In genomic region chr15:80999623-81000036, GRCh38 we compare ENCODE assay signal across 8 cellular contexts. TPM values are rescaled to one million over a fixed set of nuclear protein-coding genes. Genes with fewer than 3 reads are reported as not detected.
DNase-seq lines count a peak whose midpoint lies in the region; ATAC-seq and TF ChIP-seq lines count a peak whose summit lies in the region.

No MANE protein-coding gene starts in this region.

- peaks cover 3% of the 10 kb centered on the region for H3K36me3 Mint-ChIP-seq in IgD-negative memory B cell

- H3K4me1 Mint-ChIP-seq in IgD-negative memory B cell = peaks cover 21 to 34% (median 29%) of the 10 kb centered on the region in 3 donors

- ATAC-seq in GM19025 (IDR thresholded peaks at IDR 0.05; ENCODE audit: low read depth, unreplicated experiment) (peak; percentile 24), HG03045 (IDR thresholded peaks at IDR 0.05; ENCODE audit: unreplicated experiment) (no peak), GM18519 (IDR thresholded peaks at IDR 0.05; ENCODE audit: low FRiP score, unreplicated experiment) (no peak)

- H3K4me3 ChIP-seq in fibroblast of pulmonary artery (replicated peaks; ENCODE audit: low read depth, low read length) = peak overlapping the region; percentile 90

- DNase-seq in activated CD8-positive, alpha-beta memory T cell treated with anti-CD3 and anti-CD28 coated beads for 24 hours = peak; percentile 80
- DNase-seq in fibroblast of pulmonary artery (ENCODE audit: low read depth) (no peak), NCI-H524 treated with DMSO at 0.1 percent for 48 hours (lab: John Stamatoyannopoulos, UW) (no peak)
- DNase-seq in stimulated activated CD4-positive, alpha-beta T cell treated with anti-CD3 and anti-CD28 coated beads, Interleukin-12 subunit alpha, Interleukin-12 subunit beta, amount 100 ng/mL, for 4 hours = peak; percentile 57

- H3K9me3 Mint-ChIP-seq in IgD-negative memory B cell = peaks cover 0 to 2% (median 2%) of the 10 kb centered on the region in 3 donors

- H3K27ac Mint-ChIP-seq in IgD-negative memory B cell = peak overlapping the region; percentile 98 to 99 (median 98)

- H3K4me3 Mint-ChIP-seq in IgD-negative memory B cell = peak overlapping the region; percentile 95 to 96 (median 96)

- no peak for TF ChIP-seq CTCF in fibroblast of pulmonary artery (IDR thresholded peaks at IDR 0.05; ENCODE audit: low read length, missing control alignments)

- no peaks in the 10 kb centered on the region for H3K27me3 Mint-ChIP-seq in IgD-negative memory B cell

RNA-seq across cellular contexts. Expression of gene TLNRD1, which starts 1.1 kb away (rescaled TPM):
- polyA plus RNA-seq in IgD-negative memory B cell = 4.6 TPM

RNA-seq across cellular contexts. Expression of gene MESD, which starts 10.0 kb away (rescaled TPM):
- polyA plus RNA-seq in IgD-negative memory B cell = 21.9 TPM

Comparison
In these comparisons a context has a peak if more than half of its experiments do, and no peak if none do; other contexts are left out.
1. DNase-seq: peak in activated CD8-positive, alpha-beta memory T cell treated with anti-CD3 and anti-CD28 coated beads for 24 hours (single experiment) and stimulated activated CD4-positive, alpha-beta T cell treated with anti-CD3 and anti-CD28 coated beads, Interleukin-12 subunit alpha, Interleukin-12 subunit beta, amount 100 ng/mL, for 4 hours (single experiment); none in fibroblast of pulmonary artery (single experiment) and NCI-H524 treated with DMSO at 0.1 percent for 48 hours (single experiment).